ENCODE assay signal across 10 cellular contexts in genomic region chr4:88759039-88759631, GRCh38.
A peak's percentile ranks its signal among the peaks of the same experiment; 100 is the strongest.
DNase-seq lines count a peak whose midpoint lies in the region; ATAC-seq, FAIRE-seq and TF ChIP-seq lines count a peak whose summit lies in the region.
"Had no signal": no experiment of that assay in that cellular context is flagged by ENCODE, and none has a peak within 500 bp of the region (broad histone marks: within the 10 kb centered on the region; RNA-seq: fewer than 3 reads in every experiment).

No MANE protein-coding gene starts in this region.

- peak overlapping the region; percentile 65 for H3K4me2 ChIP-seq in neural progenitor cell

- H3K4me1 ChIP-seq in esophagus muscularis mucosa: peaks cover 0 to 16% (median 10%) of the 10 kb centered on the region in 4 donors
- H3K4me1 ChIP-seq in neural progenitor cell: peaks cover 29% of the 10 kb centered on the region

- H3K27ac ChIP-seq in esophagus muscularis mucosa (replicated peaks in 1 of 4): peak overlapping the region in 2 of 4 donors; percentile 6 to 33
- H3K27ac ChIP-seq in neural progenitor cell: peak overlapping the region; percentile 59

- H3K4me3 ChIP-seq in esophagus muscularis mucosa (peak overlapping the region; percentile 10 to 38 (median 26)), neural progenitor cell (peak overlapping the region; percentile 19)

- H3K9me3 ChIP-seq in esophagus muscularis mucosa (no peaks in the 10 kb centered on the region), neural progenitor cell (ENCODE audit: low read depth) (no peaks in the 10 kb centered on the region)

- TF ChIP-seq CTCF in esophagus muscularis mucosa (IDR thresholded peaks at IDR 0.05): no peak
- no peak for TF ChIP-seq CTCF in neural progenitor cell (IDR thresholded peaks at IDR 0.05)

- peaks cover 26% of the 10 kb centered on the region for H3K4me1 Mint-ChIP-seq in neural progenitor cell
- peaks cover 2% of the 10 kb centered on the region for H3K4me1 Mint-ChIP-seq in activated naive CD8-positive, alpha-beta T cell treated with anti-CD3 and anti-CD28 coated beads, Interleukin-2, amount 50 U/mL, for 24 hours

- H3F3A ChIP-seq in neural progenitor cell (ENCODE audit: low read depth): peaks cover 19% of the 10 kb centered on the region

- no peaks in the 10 kb centered on the region for H3K9me3 Mint-ChIP-seq in neural progenitor cell
- no peaks in the 10 kb centered on the region for H3K9me3 Mint-ChIP-seq in activated naive CD8-positive, alpha-beta T cell treated with anti-CD3 and anti-CD28 coated beads, Interleukin-2, amount 50 U/mL, for 24 hours
- H3K9me3 Mint-ChIP-seq: CD8-positive, alpha-beta T cell had no signal

- no peaks in the 10 kb centered on the region for H4K20me1 ChIP-seq in neural progenitor cell (ENCODE audit: low read depth)

- H3K4me3 Mint-ChIP-seq in neural progenitor cell: peak overlapping the region; percentile 30
- H3K4me3 Mint-ChIP-seq in activated naive CD8-positive, alpha-beta T cell treated with anti-CD3 and anti-CD28 coated beads, Interleukin-2, amount 50 U/mL, for 24 hours: no peak overlapping the region
- H3K4me3 Mint-ChIP-seq: activated CD8-positive, alpha-beta memory T cell treated with anti-CD3 and anti-CD28 coated beads, Interleukin-2, amount 10 ng/mL, durations not matched to agents 7 days and 5 days; CD8-positive, alpha-beta T cell had no signal

- intact Hi-C loops in esophagus muscularis mucosa (cut with DNase I): no loop called here

- H3K36me3 ChIP-seq in esophagus muscularis mucosa: peaks cover 0 to 15% (median 6%) of the 10 kb centered on the region in 4 donors
- H3K36me3 ChIP-seq in neural progenitor cell: no peaks in the 10 kb centered on the region

- peak overlapping the region; percentile 1 for H3K27ac Mint-ChIP-seq in neural progenitor cell
- no peak overlapping the region for H3K27ac Mint-ChIP-seq in activated naive CD8-positive, alpha-beta T cell treated with anti-CD3 and anti-CD28 coated beads, Interleukin-2, amount 50 U/mL, for 24 hours
- H3K27ac Mint-ChIP-seq: activated CD8-positive, alpha-beta memory T cell treated with anti-CD3 and anti-CD28 coated beads, Interleukin-2, amount 10 ng/mL, durations not matched to agents 7 days and 5 days; CD8-positive, alpha-beta T cell had no signal

- H3K79me2 ChIP-seq in neural progenitor cell (ENCODE audit: low read depth): no peaks in the 10 kb centered on the region

- H3K27me3 Mint-ChIP-seq in neural progenitor cell (ENCODE audit: insufficient read depth, low read depth): peaks cover 2% of the 10 kb centered on the region
- no peaks in the 10 kb centered on the region for H3K27me3 Mint-ChIP-seq in activated naive CD8-positive, alpha-beta T cell treated with anti-CD3 and anti-CD28 coated beads, Interleukin-2, amount 50 U/mL, for 24 hours
- H3K27me3 Mint-ChIP-seq: activated CD8-positive, alpha-beta memory T cell treated with anti-CD3 and anti-CD28 coated beads, Interleukin-2, amount 10 ng/mL, durations not matched to agents 7 days and 5 days had no signal

- no peak for ATAC-seq in activated naive CD8-positive, alpha-beta T cell treated with anti-CD3 and anti-CD28 coated beads, Interleukin-2, amount 50 U/mL, for 24 hours
- no peak for ATAC-seq in HG02885 (IDR thresholded peaks at IDR 0.05; ENCODE audit: poor library complexity, unreplicated experiment)
- ATAC-seq: activated CD8-positive, alpha-beta memory T cell treated with anti-CD3 and anti-CD28 coated beads, Interleukin-2, amount 10 ng/mL, durations not matched to agents 7 days and 5 days; CD8-positive, alpha-beta T cell had no signal

- no peak for FAIRE-seq in GM12892 (lab: Jason Lieb, UNC)

- DNase-seq in EH (ENCODE audit: low read depth) (peak; percentile 75), NCI-H446 treated with DMSO at 0.1 percent for 48 hours (lab: John Stamatoyannopoulos, UW) (peak; percentile 85), esophagus muscularis mucosa (ENCODE audit: extremely low spot score) (no peak), neural progenitor cell (ENCODE audit: low spot score) (peak; percentile 65), GM12892 (ENCODE audit: insufficient read length) (no peak), D341Med (ENCODE audit: low spot score) (no peak)
- no peak for DNase-seq in activated naive CD8-positive, alpha-beta T cell treated with anti-CD3 and anti-CD28 coated beads, Interleukin-2, amount 50 U/mL, for 24 hours
- DNase-seq: activated CD8-positive, alpha-beta memory T cell treated with anti-CD3 and anti-CD28 coated beads, Interleukin-2, amount 10 ng/mL, durations not matched to agents 7 days and 5 days; CD8-positive, alpha-beta T cell had no signal

- TF ChIP-seq POLR2A in esophagus muscularis mucosa (IDR thresholded peaks at IDR 0.05; ENCODE audit: low read depth) (no peak), GM12892 (IDR thresholded peaks at IDR 0.05; ENCODE audit: low read depth, low read length) (no peak)

- no peak overlapping the region for H3K9ac ChIP-seq in neural progenitor cell

- 58% methylated on average over 10 of the region's 10 CpGs for WGBS in esophagus muscularis mucosa

- no peaks in the 10 kb centered on the region for H3K36me3 Mint-ChIP-seq in neural progenitor cell
- no peaks in the 10 kb centered on the region for H3K36me3 Mint-ChIP-seq in activated naive CD8-positive, alpha-beta T cell treated with anti-CD3 and anti-CD28 coated beads, Interleukin-2, amount 50 U/mL, for 24 hours (ENCODE audit: low read depth)
- H3K36me3 Mint-ChIP-seq: activated CD8-positive, alpha-beta memory T cell treated with anti-CD3 and anti-CD28 coated beads, Interleukin-2, amount 10 ng/mL, durations not matched to agents 7 days and 5 days; CD8-positive, alpha-beta T cell had no signal

- no peak for TF ChIP-seq EP300 in esophagus muscularis mucosa (IDR thresholded peaks at IDR 0.05)

- H3K27me3 ChIP-seq in esophagus muscularis mucosa (no peaks in the 10 kb centered on the region), neural progenitor cell (no peaks in the 10 kb centered on the region)

- H2AFZ ChIP-seq in neural progenitor cell (replicated peaks): no peak overlapping the region

Comparison
In these comparisons a context has a peak if more than half of its experiments do, and no peak if none do; other contexts are left out.
1. DNase-seq: peak in EH (single experiment), NCI-H446 treated with DMSO at 0.1 percent for 48 hours (single experiment) and neural progenitor cell (single experiment); none in esophagus muscularis mucosa (single experiment), GM12892 (single experiment), D341Med (single experiment) and activated naive CD8-positive, alpha-beta T cell treated with anti-CD3 and anti-CD28 coated beads, Interleukin-2, amount 50 U/mL, for 24 hours (single experiment).